23 cellular contexts compared by ENCODE assay signal in genomic region chr4:176671532-176671931, GRCh38.
DNase-seq lines count a peak whose midpoint lies in the region; ATAC-seq, FAIRE-seq and TF ChIP-seq lines count a peak whose summit lies in the region.
"Had no signal": no experiment of that assay in that cellular context is flagged by ENCODE, and none has a peak within 500 bp of the region (broad histone marks: within the 10 kb centered on the region; RNA-seq: fewer than 3 reads in every experiment).

No MANE protein-coding gene starts in this region.

- TF ChIP-seq RAD21 in IMR-90 (IDR thresholded peaks at IDR 0.05; ENCODE audit: low read length) (no peak), GM12878 (IDR thresholded peaks at IDR 0.05; ENCODE audit: insufficient read depth, low read depth, low read length) (no peak)

- peak; percentile 44 for DNase-seq in IMR-90
- no peak for DNase-seq in GM12878 (ENCODE audit: low read depth, low spot score)
- DNase-seq in iris pigment epithelial cell (ENCODE audit: low read depth): peak; percentile 12
- DNase-seq in activated gamma-delta T cell (lab: John Stamatoyannopoulos, UW): no peak
- no peak for DNase-seq in activated naive CD4-positive, alpha-beta T cell treated with anti-CD3 and anti-CD28 coated beads for 36 hours
- DNase-seq in KBM-7: no peak
- DNase-seq: activated B cell treated with CpG ODN at 0.5 μM for 24 hours; activated CD4-positive, alpha-beta T cell treated with anti-CD3 and anti-CD28 coated beads, Interleukin-2, amount 50 U/mL, for 48 hours; activated gamma-delta T cell treated with Interleukin-2 at 50 U/mL for 16 hours; amniotic stem cell; caudate nucleus; dermis blood vessel endothelial cell; immature natural killer cell; mucosa of descending colon; NCI-H146; NCI-H2171; PC-9; T-helper 9 cell had no signal

- no peak overlapping the region for H3K56ac ChIP-seq in IMR-90 (ENCODE audit: extremely low read depth, insufficient read depth, low read length)

- dilution Hi-C loops in IMR-90 (cut with HindIII; ENCODE audit: low sequenced_read_pairs, unreplicated experiment): no loop called here

- SMC1A ChIA-PET in GM12878 (lab: Charles Lee; ENCODE audit: uncharacterized antibody, unreplicated experiment): no interaction called here

- H3K9me3 ChIP-seq in IMR-90 (ENCODE audit: control insufficient read depth, insufficient read depth, low read length) (no peaks in the 10 kb centered on the region), OCI-LY3 (ENCODE audit: insufficient read depth, low read length) (no peaks in the 10 kb centered on the region), GM12878 (replicated peaks; ENCODE audit: control insufficient read depth, insufficient read depth, low read length) (no peaks in the 10 kb centered on the region)
- H3K9me3 ChIP-seq: BLaER1, mucosa of descending colon had no signal

- TF ChIP-seq POLR2A in IMR-90 (IDR thresholded peaks at IDR 0.05; ENCODE audit: low read depth, low read length): no peak
- TF ChIP-seq POLR2A in GM12878 (IDR thresholded peaks at IDR 0.05; ENCODE audit: low read depth, low read length): no peak

- H2AK9ac ChIP-seq in IMR-90 (replicated peaks; ENCODE audit: low read depth, low read length, poor library complexity): no peak overlapping the region

- intact Hi-C loops in IMR-90 (cut with micrococcal nuclease) (loop anchor here (5.0 kb wide), 1 partner anchor 289 kb away; no protein-coding TSS in a partner anchor), GM12878 (cut with micrococcal nuclease; ENCODE audit: unreplicated experiment) (no loop called here)
- intact Hi-C loops in activated naive CD4-positive, alpha-beta T cell treated with anti-CD3 and anti-CD28 coated beads for 36 hours (cut with micrococcal nuclease): no loop called here

- H3K4me1 ChIP-seq in IMR-90 (ENCODE audit: control insufficient read depth, insufficient read depth, low read length) (no peaks in the 10 kb centered on the region), OCI-LY3 (ENCODE audit: low read length) (peaks cover 11% of the 10 kb centered on the region; the same call in 1 of the 2 replicates), GM12878 (ENCODE audit: control insufficient read depth, insufficient read depth, low read length) (no peaks in the 10 kb centered on the region)
- H3K4me1 ChIP-seq: BLaER1 had no signal

- in situ Hi-C loops in IMR-90 (cut with MboI; ENCODE audit: low sequenced_read_pairs): loop anchor here (25.0 kb wide), 1 partner anchor 284 kb away; no protein-coding TSS in a partner anchor
- in situ Hi-C loops in GM12878 (cut with MboI): no loop called here
- in situ Hi-C loops in KBM-7 (cut with MboI; ENCODE audit: low pct_unique_long_range_greater_than_20kb, low sequenced_read_pairs): no loop called here

- no peaks in the 10 kb centered on the region for H3K36me3 ChIP-seq in IMR-90 (ENCODE audit: control insufficient read depth, insufficient read depth, low read length)
- H3K36me3 ChIP-seq in OCI-LY3 (replicated peaks; ENCODE audit: low read depth, low read length): no peaks in the 10 kb centered on the region
- no peaks in the 10 kb centered on the region for H3K36me3 ChIP-seq in GM12878 (ENCODE audit: control insufficient read depth in 2 of 2, insufficient read depth in 2 of 2, low read length in 1 of 2)
- H3K36me3 ChIP-seq: BLaER1 had no signal

- H3K9me3 Mint-ChIP-seq in activated naive CD4-positive, alpha-beta T cell treated with anti-CD3 and anti-CD28 coated beads for 36 hours: no peaks in the 10 kb centered on the region
- H3K9me3 Mint-ChIP-seq: activated B cell treated with CpG ODN at 0.5 μM for 24 hours had no signal

- no peaks in the 10 kb centered on the region for H3K27me3 ChIP-seq in IMR-90 (ENCODE audit: control insufficient read depth, insufficient read depth, low read length)
- no peaks in the 10 kb centered on the region for H3K27me3 ChIP-seq in OCI-LY3 (ENCODE audit: low read depth, low read length)
- no peaks in the 10 kb centered on the region for H3K27me3 ChIP-seq in GM12878 (replicated peaks in 1 of 2; ENCODE audit: control insufficient read depth in 2 of 2, insufficient read depth in 2 of 2, low read length in 1 of 2)
- H3K27me3 ChIP-seq: BLaER1 had no signal

- H2AK5ac ChIP-seq in IMR-90 (ENCODE audit: low read depth, low read length): no peak overlapping the region

- CTCF ChIA-PET in IMR-90 (lab: Yijun Ruan, JAX): interaction anchor here (0.6 kb wide), 2 partner anchors 10 to 559 kb away, joined by 3 to 5 read pairs; no protein-coding TSS in a partner anchor
- CTCF ChIA-PET in GM12878 (lab: Yijun Ruan, JAX): interaction anchor here (0.8 kb wide), 1 partner anchor 18 kb away, joined by 3 read pairs; no protein-coding TSS in a partner anchor
- CTCF ChIA-PET in activated naive CD4-positive, alpha-beta T cell treated with anti-CD3 and anti-CD28 coated beads for 36 hours (lab: Charles Lee): no interaction called here

- H3K4ac ChIP-seq in IMR-90 (ENCODE audit: low read depth, low read length): no peak overlapping the region

- no peaks in the 10 kb centered on the region for H3K9me1 ChIP-seq in IMR-90 (ENCODE audit: insufficient read depth, low read length)

- no peak overlapping the region for H3K14ac ChIP-seq in IMR-90 (replicated peaks; ENCODE audit: low read depth, low read length)

- H3K4me3 Mint-ChIP-seq in activated naive CD4-positive, alpha-beta T cell treated with anti-CD3 and anti-CD28 coated beads for 36 hours: no peak overlapping the region
- H3K4me3 Mint-ChIP-seq: activated B cell treated with CpG ODN at 0.5 μM for 24 hours, IgD-negative memory B cell, immature natural killer cell had no signal

- BruUV-seq in IMR-90 (replicated peaks; lab: Mats Ljungman, UMichigan) (no TSS peak), GM12878 (replicated peaks; lab: Mats Ljungman, UMichigan) (no TSS peak)

- H4K8ac ChIP-seq in IMR-90 (ENCODE audit: low read depth in 2 of 2, low read length in 2 of 2): peak overlapping the region in 1 of 2 experiments; percentile 53; a peak in 1 of 4 replicates

- H3K27ac Mint-ChIP-seq in activated naive CD4-positive, alpha-beta T cell treated with anti-CD3 and anti-CD28 coated beads for 36 hours: no peak overlapping the region
- H3K27ac Mint-ChIP-seq: activated B cell treated with CpG ODN at 0.5 μM for 24 hours, IgD-negative memory B cell, immature natural killer cell had no signal

- RAD21 ChIA-PET in GM12878 (lab: Charles Lee; ENCODE audit: unreplicated experiment): no interaction called here

- H3K23ac ChIP-seq in IMR-90 (ENCODE audit: low read depth, low read length): no peak overlapping the region

- no peaks in the 10 kb centered on the region for H3K36me3 Mint-ChIP-seq in activated naive CD4-positive, alpha-beta T cell treated with anti-CD3 and anti-CD28 coated beads for 36 hours (ENCODE audit: low read depth)
- H3K36me3 Mint-ChIP-seq: IgD-negative memory B cell, immature natural killer cell had no signal

- no peak for FAIRE-seq in GM12878 (lab: Jason Lieb, UNC)
- FAIRE-seq: H1 had no signal

- H3K4me3 ChIP-seq in IMR-90 (ENCODE audit: insufficient read depth, low read depth, low read length) (no peak overlapping the region), OCI-LY3 (ENCODE audit: low read length) (no peak overlapping the region), GM12878 (no peak overlapping the region)
- H3K4me3 ChIP-seq: BLaER1, mucosa of descending colon, PC-9 had no signal

- no CpG with 5 or more reads among the region's 9 CpGs for WGBS in IMR-90 (ENCODE audit: extremely low coverage in 2 of 2, insufficient read length in 1 of 2), 2 experiments
- 33% methylated on average over 9 of the region's 9 CpGs for WGBS in GM12878 (ENCODE audit: insufficient coverage, insufficient replicate concordance, low lambda C conversion rate, missing lambda C conversion rate)

- H3K79me1 ChIP-seq in IMR-90 (ENCODE audit: low read depth in 1 of 2, low read length in 2 of 2): peaks cover 0 to 5% of the 10 kb centered on the region in 2 experiments; a peak in 1 of 4 replicates

- H3K9ac ChIP-seq in IMR-90 (ENCODE audit: low read depth, low read length) (no peak overlapping the region), OCI-LY3 (ENCODE audit: low read length) (no peak overlapping the region), GM12878 (ENCODE audit: control insufficient read depth, insufficient read depth, low read length) (no peak overlapping the region)
- H3K9ac ChIP-seq: BLaER1 had no signal

- peak; percentile 51 for ATAC-seq in IMR-90 (ENCODE audit: low read depth)
- ATAC-seq in GM12878: no peak
- ATAC-seq in GM18873 (IDR thresholded peaks at IDR 0.05; ENCODE audit: low FRiP score, unreplicated experiment): no peak
- ATAC-seq: mucosa of descending colon had no signal

- no peaks in the 10 kb centered on the region for H4K20me1 ChIP-seq in IMR-90 (ENCODE audit: insufficient read depth, low read length)
- H4K20me1 ChIP-seq in OCI-LY3 (ENCODE audit: insufficient read depth, low read length): no peaks in the 10 kb centered on the region
- H4K20me1 ChIP-seq in GM12878 (ENCODE audit: control insufficient read depth, insufficient read depth): no peaks in the 10 kb centered on the region
- H4K20me1 ChIP-seq: BLaER1 had no signal

- no peak overlapping the region for H2BK15ac ChIP-seq in IMR-90 (ENCODE audit: low read depth, low read length)

- no peaks in the 10 kb centered on the region for H3K4me1 Mint-ChIP-seq in activated naive CD4-positive, alpha-beta T cell treated with anti-CD3 and anti-CD28 coated beads for 36 hours (ENCODE audit: low read depth)
- H3K4me1 Mint-ChIP-seq: activated B cell treated with CpG ODN at 0.5 μM for 24 hours, IgD-negative memory B cell, immature natural killer cell had no signal

- no peak for TF ChIP-seq EP300 in GM12878 (IDR thresholded peaks at IDR 0.05; ENCODE audit: borderline replicate concordance in 1 of 2, control insufficient read depth in 1 of 2, low read depth in 2 of 2, low read length in 2 of 2)

- no peak overlapping the region for H2BK5ac ChIP-seq in IMR-90 (ENCODE audit: low read depth, low read length, poor library complexity, severe bottlenecking)

- H3K27ac ChIP-seq in IMR-90 (ENCODE audit: insufficient read depth, low read length) (0 out of 2 replicates have a peak overlapping the region, but pooled peaks have one; percentile 29), OCI-LY3 (ENCODE audit: low read length) (no peak overlapping the region), GM12878 (ENCODE audit: control insufficient read depth, insufficient read depth) (no peak overlapping the region)
- H3K27ac ChIP-seq: BLaER1, PC-9 had no signal

- H3K79me2 ChIP-seq in OCI-LY3 (ENCODE audit: low read length) (no peaks in the 10 kb centered on the region), GM12878 (ENCODE audit: control insufficient read depth, insufficient read depth, low read length) (no peaks in the 10 kb centered on the region)

- H2BK120ac ChIP-seq in IMR-90 (ENCODE audit: low read depth, low read length): no peak overlapping the region

- no peak overlapping the region for H4K91ac ChIP-seq in IMR-90 (ENCODE audit: insufficient read depth, low read depth, low read length)

- no peak overlapping the region for H2BK20ac ChIP-seq in IMR-90 (ENCODE audit: low read depth, low read length)

- TF ChIP-seq CTCF in IMR-90 (conservative IDR thresholded peaks at IDR 0.05; ENCODE audit: low read depth, low read length) (no peak), OCI-LY3 (IDR thresholded peaks at IDR 0.05; ENCODE audit: low read depth, low read length) (no peak), GM12878 (IDR thresholded peaks at IDR 0.05 in 2 of 3, conservative IDR thresholded peaks at IDR 0.05 in 1 of 3; ENCODE audit: control insufficient read depth in 2 of 3, extremely low read depth in 1 of 3, insufficient read depth in 1 of 3, low read depth in 3 of 3, low read length in 3 of 3) (no peak)

- H3K18ac ChIP-seq in IMR-90 (ENCODE audit: low read depth, low read length): no peak overlapping the region

- POLR2A ChIA-PET in IMR-90 (lab: Charles Lee; ENCODE audit: unreplicated experiment) (no interaction called here), GM12878 (lab: Charles Lee) (no interaction called here)

- H3K4me2 ChIP-seq in IMR-90 (ENCODE audit: low read depth, low read length): no peak overlapping the region
- H3K4me2 ChIP-seq in OCI-LY3 (ENCODE audit: low read length): 0 out of 2 replicates have a peak overlapping the region, but pooled peaks have one; percentile 13
- H3K4me2 ChIP-seq in GM12878 (ENCODE audit: control insufficient read depth, insufficient read depth): no peak overlapping the region
- H3K4me2 ChIP-seq: BLaER1, PC-9 had no signal

- no peak overlapping the region for H4K5ac ChIP-seq in IMR-90 (ENCODE audit: low read depth, low read length)

- H2AFZ ChIP-seq in IMR-90 (replicated peaks; ENCODE audit: low read length, poor library complexity) (no peak overlapping the region), OCI-LY3 (ENCODE audit: low read depth, low read length) (no peak overlapping the region), GM12878 (ENCODE audit: control insufficient read depth, low read depth, low read length) (no peak overlapping the region)
- H2AFZ ChIP-seq: PC-9 had no signal

- H3K27me3 Mint-ChIP-seq in activated naive CD4-positive, alpha-beta T cell treated with anti-CD3 and anti-CD28 coated beads for 36 hours (ENCODE audit: low read depth): no peaks in the 10 kb centered on the region
- H3K27me3 Mint-ChIP-seq: activated B cell treated with CpG ODN at 0.5 μM for 24 hours, IgD-negative memory B cell had no signal

Comparison
In these comparisons a context has a peak if more than half of its experiments do, and no peak if none do; other contexts are left out.
1. DNase-seq: peak in IMR-90 (single experiment) and iris pigment epithelial cell (single experiment); none in GM12878 (single experiment), activated gamma-delta T cell (single experiment), activated naive CD4-positive, alpha-beta T cell treated with anti-CD3 and anti-CD28 coated beads for 36 hours (single experiment) and KBM-7 (single experiment).